In genomic region chr12:64532734-64533351, GRCh38 we compare ENCODE assay signal across 13 cellular contexts.
"Had no signal": no experiment of that assay in that cellular context is flagged by ENCODE, and none has a peak within 500 bp of the region (broad histone marks: within the 10 kb centered on the region; RNA-seq: fewer than 3 reads in every experiment).

No MANE protein-coding gene starts in this region.

- H3K9me3 ChIP-seq: lower lobe of right lung, prostate gland, tibial artery had no signal

- DNase-seq: activated CD4-positive, alpha-beta T cell treated with anti-CD3 and anti-CD28 coated beads for 36 hours; activated CD4-positive, alpha-beta T cell treated with anti-CD3 and anti-CD28 coated beads, Interleukin-2, amount 50 U/mL, for 48 hours; effector memory CD8-positive, alpha-beta T cell; foreskin keratinocyte; hippocampal formation; left colon; lower lobe of right lung; right cardiac atrium; stimulated activated naive CD4-positive, alpha-beta T cell; substantia nigra; T-helper 2 cell; tibial artery had no signal

- H3K4me1 ChIP-seq: foreskin keratinocyte, lower lobe of right lung, prostate gland, tibial artery had no signal

- H3K27ac ChIP-seq: foreskin keratinocyte, lower lobe of right lung, prostate gland, tibial artery had no signal

- H3K36me3 ChIP-seq: lower lobe of right lung, prostate gland, tibial artery had no signal

- ATAC-seq: activated CD4-positive, alpha-beta T cell treated with anti-CD3 and anti-CD28 coated beads for 36 hours; effector memory CD8-positive, alpha-beta T cell; foreskin keratinocyte; lower lobe of right lung; right cardiac atrium had no signal

- H3K4me3 ChIP-seq: lower lobe of right lung, prostate gland, tibial artery had no signal

- H3K27me3 ChIP-seq: tibial artery had no signal
